ENCODE assay signal across 7 cellular contexts in genomic region chr3:158109295-158109803, GRCh38. TPM values are rescaled to one million over a fixed set of nuclear protein-coding genes. Genes with fewer than 3 reads are reported as not detected.
DNase-seq lines count a peak whose midpoint lies in the region; ATAC-seq, FAIRE-seq and TF ChIP-seq lines count a peak whose summit lies in the region.

No MANE protein-coding gene starts in this region.

- peak overlapping the region; percentile 93 for H3K4me2 ChIP-seq in K562 (ENCODE audit: insufficient read depth, low read length)

- H3K4me3 ChIP-seq in K562, result peak overlapping the region; percentile 68

- H3K27me3 ChIP-seq in K562 (ENCODE audit: control insufficient read depth in 2 of 2, insufficient read depth in 2 of 2, low read length in 2 of 2), result no peaks in the 10 kb centered on the region

- peak in 1 of 4 experiments; percentile 51 for DNase-seq in K562 (ENCODE audit: extremely low read depth in 1 of 4, low spot score in 3 of 4)
- DNase-seq in mesothelial cell of epicardium (ENCODE audit: low spot score in 2 of 2, unreplicated experiment in 2 of 2), result no peak
- DNase-seq in DMS79 treated with DMSO at 0.1 percent for 48 hours (lab: John Stamatoyannopoulos, UW), result no peak

- no peak for TF ChIP-seq POLR2A in K562 (conservative IDR thresholded peaks at IDR 0.05)

- peaks cover 32% of the 10 kb centered on the region for H3K4me1 Mint-ChIP-seq in mesothelial cell of epicardium

- in situ Hi-C loops in K562 (cut with MboI), result no loop called here

- peaks cover 48% of the 10 kb centered on the region for H3K79me2 ChIP-seq in K562 (ENCODE audit: control insufficient read depth, insufficient read depth, low read length)

- TF ChIP-seq EP300 in K562 (IDR thresholded peaks at IDR 0.05; ENCODE audit: low read length), result no peak

- H3K9me3 ChIP-seq in K562 (replicated peaks; ENCODE audit: control insufficient read depth, insufficient read depth, low read depth, low read length), result 0 out of 2 replicates have a peak, but pooled peaks cover 2% of the 10 kb centered on the region

- H2AFZ ChIP-seq in K562 (ENCODE audit: low read depth, low read length), result peak overlapping the region; percentile 96

- BruUV-seq in K562 (replicated peaks; lab: Mats Ljungman, UMichigan), result no TSS peak

- H3K4me1 ChIP-seq in K562 (replicated peaks in 1 of 2; ENCODE audit: control insufficient read depth in 2 of 2, insufficient read depth in 2 of 2, low read length in 2 of 2), result peaks cover 10 to 18% of the 10 kb centered on the region in 2 experiments; a peak in 4 of 5 replicates

- peaks cover 8% of the 10 kb centered on the region for H3K36me3 Mint-ChIP-seq in mesothelial cell of epicardium

- H3K4me3 Mint-ChIP-seq in mesothelial cell of epicardium, result peak overlapping the region; percentile 87

- 0 out of 4 replicates have a peak, but pooled peaks of 1 of the 2 experiments have one; percentile 7 for TF ChIP-seq RAD21 in K562 (CRISPR knock-in tag; conservative IDR thresholded peaks at IDR 0.05 in 1 of 2, IDR thresholded peaks at IDR 0.05 in 1 of 2)

- TF ChIP-seq CTCF in K562 (IDR thresholded peaks at IDR 0.05 in 2 of 3, conservative IDR thresholded peaks at IDR 0.05 in 1 of 3; ENCODE audit: insufficient read depth in 2 of 3, low read depth in 1 of 3, low read length in 3 of 3), result no peak
- no peak for TF ChIP-seq CTCF in mesothelial cell of epicardium (IDR thresholded peaks at IDR 0.05; ENCODE audit: unreplicated experiment)

- no peaks in the 10 kb centered on the region for H4K20me1 ChIP-seq in K562 (replicated peaks; ENCODE audit: control insufficient read depth, insufficient read depth, low read length)

- POLR2A ChIA-PET in K562 (lab: Yijun Ruan, JAX), result interaction anchor here (0.6 to 2.7 kb wide), 9 partner anchors 9 to 576 kb away, joined by 3 to 20 read pairs (median 4); no protein-coding TSS in a partner anchor

- CTCF ChIA-PET in K562 (lab: Yijun Ruan, JAX; ENCODE audit: low intra/inter-chr PET ratio), result no interaction called here

- peaks cover 55% of the 10 kb centered on the region for H3K27me3 Mint-ChIP-seq in mesothelial cell of epicardium (ENCODE audit: low read depth)

- H3K9me3 Mint-ChIP-seq in mesothelial cell of epicardium, result peaks cover 8% of the 10 kb centered on the region

- H3K27ac ChIP-seq in K562 (ENCODE audit: extremely low read depth, low read depth, low read length), result peak overlapping the region; percentile 92

- WGBS in K562 (ENCODE audit: insufficient coverage, low coverage, missing lambda C conversion rate), result 5% methylated on average over 9 of the region's 9 CpGs

- ATAC-seq in GM18868 (IDR thresholded peaks at IDR 0.05; ENCODE audit: unreplicated experiment) (peak; percentile 16), HG03159 (IDR thresholded peaks at IDR 0.05; ENCODE audit: unreplicated experiment) (peak; percentile 16), K562 (no peak), HG03097 (IDR thresholded peaks at IDR 0.05; ENCODE audit: low FRiP score, unreplicated experiment) (no peak), GM19324 (IDR thresholded peaks at IDR 0.05; ENCODE audit: low FRiP score, unreplicated experiment) (no peak)

- no peaks in the 10 kb centered on the region for H3K9me1 ChIP-seq in K562 (ENCODE audit: control insufficient read depth, insufficient read depth, low read length)

- peak overlapping the region; percentile 85 to 100 for H3K9ac ChIP-seq in K562 (ENCODE audit: insufficient read depth in 1 of 2, low read depth in 2 of 2, low read length in 2 of 2)

- intact Hi-C loops in K562 (cut with micrococcal nuclease), result no loop called here

- 0 out of 3 replicates have a peak, but pooled peaks cover 3% of the 10 kb centered on the region for H3K36me3 ChIP-seq in K562 (ENCODE audit: control insufficient read depth, insufficient read depth, low read length)

- peak; percentile 37 for FAIRE-seq in K562 (lab: Jason Lieb, UNC)

- H3K27ac Mint-ChIP-seq in mesothelial cell of epicardium, result peak overlapping the region; percentile 91

TF ChIP-seq in K562, 482 proteins besides CTCF, POLR2A, EP300 and RAD21 (continues in another document):
- TF ChIP-seq, protein P1, sequence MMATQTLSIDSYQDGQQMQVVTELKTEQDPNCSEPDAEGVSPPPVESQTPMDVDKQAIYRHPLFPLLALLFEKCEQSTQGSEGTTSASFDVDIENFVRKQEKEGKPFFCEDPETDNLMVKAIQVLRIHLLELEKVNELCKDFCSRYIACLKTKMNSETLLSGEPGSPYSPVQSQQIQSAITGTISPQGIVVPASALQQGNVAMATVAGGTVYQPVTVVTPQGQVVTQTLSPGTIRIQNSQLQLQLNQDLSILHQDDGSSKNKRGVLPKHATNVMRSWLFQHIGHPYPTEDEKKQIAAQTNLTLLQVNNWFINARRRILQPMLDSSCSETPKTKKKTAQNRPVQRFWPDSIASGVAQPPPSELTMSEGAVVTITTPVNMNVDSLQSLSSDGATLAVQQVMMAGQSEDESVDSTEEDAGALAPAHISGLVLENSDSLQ (IDR thresholded peaks at IDR 0.05), result peak; percentile 94

RNA-seq across cellular contexts. Expression of gene RSRC1, which starts 0.5 kb away (rescaled TPM):
- 32.9 and 110 TPM in 2 replicates for total RNA-seq in K562 (2011; cell fraction: chromatin; rRNA removed; ENCODE audit: low replicate concordance)
- 19.3 and 33.6 TPM in 2 replicates for total RNA-seq in K562 (2011; cell fraction: nucleolus; rRNA removed)
- total RNA-seq in K562 (2011; cell fraction: nucleoplasm; rRNA removed), result 52.5 and 68.8 TPM in 2 replicates
- total RNA-seq in K562 (2014; rRNA removed) (73.5 and 85.5 TPM in 2 replicates), K562 (2014; rRNA removed; fragmentation: Illumina TruSeq; extraction: Trizol) (113 and 120 TPM in 2 replicates), K562 (2015; rRNA removed; fragmentation: Illumina TruSeq; extraction: Trizol) (122 and 128 TPM in 2 replicates), K562 (2021) (50.1 and 51.7 TPM in 2 replicates), mesothelial cell of epicardium (33.1 to 35.0 TPM (median 34.9 TPM) in 3 replicates)
- polyA plus RNA-seq in K562 (2011; rRNA removed) (15.4 and 19.3 TPM in 2 replicates), K562 (2014; fragmentation: Illumina TruSeq; extraction: Trizol) (75.5 and 78.5 TPM in 2 replicates), K562 (2014; fragmentation: Nextera tagmentation; extraction: Ambion mirVana) (10 to 100 TPM; 53.6 to 96.8 TPM), K562 (2014; rRNA removed) (22.6 and 27.4 TPM in 2 replicates)
- polyA plus RNA-seq in K562 (2011; cell fraction: cytosol; rRNA removed), result 2.0 and 4.4 TPM in 2 replicates
- polyA plus RNA-seq in K562 (2011; cell fraction: nucleus; rRNA removed), result 11.6 and 13.0 TPM in 2 replicates
- polyA plus RNA-seq in K562 (2012), result 24.7 and 40.6 TPM in 2 replicates
- polyA minus RNA-seq in K562 (2011; rRNA and poly(A)+ RNA removed), result 97.8 and 117 TPM in 2 replicates
- polyA minus RNA-seq in K562 (2011; cell fraction: cytosol; rRNA and poly(A)+ RNA removed), result 16.2 and 22.3 TPM in 2 replicates
- 63.8 and 110 TPM in 2 replicates for polyA minus RNA-seq in K562 (2011; cell fraction: nucleus; rRNA and poly(A)+ RNA removed)

RNA-seq across cellular contexts. Expression of gene SHOX2, which starts 3.1 kb away (rescaled TPM):
- 6.0 and 8.3 TPM in 2 replicates for total RNA-seq in K562 (2011; cell fraction: chromatin; rRNA removed; ENCODE audit: low replicate concordance)
- 3.9 and 6.5 TPM in 2 replicates for total RNA-seq in K562 (2011; cell fraction: nucleolus; rRNA removed)
- total RNA-seq in K562 (2011; cell fraction: nucleoplasm; rRNA removed), result 5.5 and 7.1 TPM in 2 replicates
- 5.0 and 5.2 TPM in 2 replicates for total RNA-seq in K562 (2014; rRNA removed)
- 3.6 and 3.7 TPM in 2 replicates for total RNA-seq in K562 (2014; rRNA removed; fragmentation: Illumina TruSeq; extraction: Trizol)
- total RNA-seq in K562 (2015; rRNA removed; fragmentation: Illumina TruSeq; extraction: Trizol), result 3.4 and 3.8 TPM in 2 replicates
- total RNA-seq in K562 (2021), result 6.1 and 8.2 TPM in 2 replicates
- polyA plus RNA-seq in K562 (2011; rRNA removed), result 6.8 and 8.4 TPM in 2 replicates
- 6.7 and 10.6 TPM in 2 replicates for polyA plus RNA-seq in K562 (2011; cell fraction: cytosol; rRNA removed)
- 24.0 and 36.2 TPM in 2 replicates for polyA plus RNA-seq in K562 (2011; cell fraction: nucleus; rRNA removed)
- 5.7 and 6.0 TPM in 2 replicates for polyA plus RNA-seq in K562 (2012)
- 4.0 and 5.4 TPM in 2 replicates for polyA plus RNA-seq in K562 (2014; fragmentation: Illumina TruSeq; extraction: Trizol)
- polyA plus RNA-seq in K562 (2014; fragmentation: Nextera tagmentation; extraction: Ambion mirVana), result under 1 TPM; 0.53 to 0.63 TPM
- polyA plus RNA-seq in K562 (2014; rRNA removed), result 6.8 and 9.4 TPM in 2 replicates
- 2.6 and 3.0 TPM in 2 replicates for polyA minus RNA-seq in K562 (2011; rRNA and poly(A)+ RNA removed)
- polyA minus RNA-seq in K562 (2011; cell fraction: cytosol; rRNA and poly(A)+ RNA removed), result 3.1 and 3.7 TPM in 2 replicates
- polyA minus RNA-seq in K562 (2011; cell fraction: nucleus; rRNA and poly(A)+ RNA removed), result 6.8 and 7.0 TPM in 2 replicates
- 0.79 to 1.4 TPM (median 0.89 TPM) in 3 replicates for total RNA-seq in mesothelial cell of epicardium

Comparison
In these comparisons a context has a peak if more than half of its experiments do, and no peak if none do; other contexts are left out.
1. ATAC-seq: peak in GM18868 (single experiment) and HG03159 (single experiment); none in K562 (single experiment), HG03097 (single experiment) and GM19324 (single experiment).